ENCODE assay signal across 1 cellular context in the genomic region with DNA sequence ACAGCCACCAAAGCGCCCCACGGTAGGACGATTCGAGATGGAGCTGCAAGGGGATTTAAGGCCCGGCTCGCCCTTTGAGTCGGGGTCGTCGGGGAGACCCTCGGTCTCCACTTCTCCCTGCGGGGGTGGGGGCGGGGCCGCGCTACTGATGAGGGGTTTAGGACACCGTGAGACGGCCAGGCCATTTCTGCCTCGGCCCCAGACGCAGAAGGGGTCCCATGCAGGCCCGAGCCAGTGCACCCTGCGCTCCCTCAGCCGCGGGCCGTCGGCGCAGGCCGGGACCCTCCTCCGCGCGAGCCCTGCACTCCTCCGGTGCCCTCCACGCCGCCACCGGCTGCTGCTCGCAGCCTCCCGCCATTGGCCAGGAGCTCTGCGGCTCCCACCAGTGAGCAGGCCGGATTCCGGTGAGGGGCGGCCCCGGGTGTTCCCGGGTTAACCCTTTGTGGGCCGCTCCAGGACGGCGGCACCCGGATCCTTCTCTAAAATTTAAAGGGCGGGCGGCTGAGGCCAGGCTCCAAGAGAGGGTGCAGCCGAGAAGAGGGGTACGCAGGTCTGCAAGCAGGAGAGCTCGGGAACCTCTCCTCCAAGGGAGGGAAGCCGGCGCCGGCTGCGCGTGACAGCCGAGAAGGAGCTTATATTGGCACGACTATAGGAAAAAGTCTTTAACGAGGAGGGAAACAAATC.
TF ChIP-seq lines count a peak whose summit lies in the region.

No MANE protein-coding gene starts in this region.

TF ChIP-seq in HepG2, 621 proteins besides CTCF, POLR2A, EP300 and RAD21 (continued from another document):
- TF ChIP-seq ZNF274 (CRISPR knock-in tag; IDR thresholded peaks at IDR 0.05) (0 out of 2 replicates have a peak, but pooled peaks have one; percentile 19), SALL1 (CRISPR knock-in tag; IDR thresholded peaks at IDR 0.05) (peak; percentile 69), NFYB (CRISPR knock-in tag; IDR thresholded peaks at IDR 0.05) (peak; percentile 86), THAP11 (CRISPR knock-in tag; IDR thresholded peaks at IDR 0.05) (0 out of 2 replicates have a peak, but pooled peaks have one; percentile 14), RARG (CRISPR knock-in tag; IDR thresholded peaks at IDR 0.05; ENCODE audit: low read depth) (no peak), ZMYM4 (CRISPR knock-in tag; IDR thresholded peaks at IDR 0.05) (no peak), SOX13 (IDR thresholded peaks at IDR 0.05) (no peak), SOX13 (CRISPR knock-in tag; conservative IDR thresholded peaks at IDR 0.05 in 1 of 2, IDR thresholded peaks at IDR 0.05 in 1 of 2) (no peak), HDAC1 (CRISPR knock-in tag; IDR thresholded peaks at IDR 0.05) (0 out of 2 replicates have a peak, but pooled peaks have one; percentile 31), BORCS8-MEF2B (CRISPR knock-in tag; IDR thresholded peaks at IDR 0.05) (peak; percentile 28; the same call in 1 of the 2 replicates), ONECUT2 (CRISPR knock-in tag; IDR thresholded peaks at IDR 0.05) (no peak), TBX2 (CRISPR knock-in tag; IDR thresholded peaks at IDR 0.05; ENCODE audit: borderline replicate concordance) (peak; percentile 20; the same call in 1 of the 2 replicates), SAP130 (CRISPR knock-in tag; IDR thresholded peaks at IDR 0.05; ENCODE audit: low read depth) (peak; percentile 15; the same call in 1 of the 2 replicates)
TF ChIP-seq in HepG2: peak in this region for 61.
